Comparison of ENCODE assay signal across 9 cellular contexts in the genomic region with DNA sequence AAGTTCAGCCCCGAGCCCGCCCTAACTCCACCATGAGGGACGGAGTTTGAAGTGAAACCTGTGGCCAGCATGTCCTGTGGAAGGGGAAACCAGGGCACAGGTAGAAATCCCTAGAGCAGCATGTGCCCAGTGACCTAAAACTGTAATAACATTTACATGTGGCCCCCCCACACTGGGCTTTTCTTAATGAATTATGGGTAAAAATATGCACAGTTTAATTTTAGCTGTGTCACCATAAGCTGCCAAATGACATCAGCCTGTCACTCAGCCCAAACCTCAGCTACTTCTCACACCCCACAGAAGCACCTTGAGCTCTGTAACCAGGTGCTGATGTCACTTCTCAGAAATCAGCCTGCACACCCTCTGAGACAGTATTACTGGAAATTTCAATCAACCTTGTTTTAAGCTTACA. TPM values are rescaled to one million over a fixed set of nuclear protein-coding genes. Genes with fewer than 3 reads are reported as not detected.
DNase-seq lines count a peak whose midpoint lies in the region; ATAC-seq lines count a peak whose summit lies in the region.
"Had no signal": no experiment of that assay in that cellular context is flagged by ENCODE, and none has a peak within 500 bp of the region (broad histone marks: within the 10 kb centered on the region; RNA-seq: fewer than 3 reads in every experiment).

No MANE protein-coding gene starts in this region.

- no peak overlapping the region for H3K27ac Mint-ChIP-seq in T-cell
- H3K27ac Mint-ChIP-seq in activated naive CD8-positive, alpha-beta T cell treated with anti-CD3 and anti-CD28 coated beads, Interleukin-2, amount 50 U/mL, for 24 hours = no peak overlapping the region

- H3K4me3 Mint-ChIP-seq in T-cell = no peak overlapping the region
- H3K4me3 Mint-ChIP-seq in activated naive CD8-positive, alpha-beta T cell treated with anti-CD3 and anti-CD28 coated beads, Interleukin-2, amount 50 U/mL, for 24 hours = no peak overlapping the region

- POLR2A ChIA-PET in T-cell (lab: Charles Lee) = interaction anchor here (0.5 to 1.1 kb wide), 3 partner anchors 38 to 53 kb away, joined by 3 to 5 read pairs (median 3); no protein-coding TSS in a partner anchor

- peaks cover 1 to 3% (median 2%) of the 10 kb centered on the region in 3 donors for H3K9me3 Mint-ChIP-seq in T-cell
- H3K9me3 Mint-ChIP-seq in activated naive CD8-positive, alpha-beta T cell treated with anti-CD3 and anti-CD28 coated beads, Interleukin-2, amount 50 U/mL, for 24 hours = peaks cover 2% of the 10 kb centered on the region

- H3K4me1 Mint-ChIP-seq in T-cell = peaks cover 10 to 22% (median 18%) of the 10 kb centered on the region in 3 donors
- peaks cover 19% of the 10 kb centered on the region for H3K4me1 Mint-ChIP-seq in activated naive CD8-positive, alpha-beta T cell treated with anti-CD3 and anti-CD28 coated beads, Interleukin-2, amount 50 U/mL, for 24 hours

- peaks cover under 1% of the 10 kb centered on the region for H3K36me3 Mint-ChIP-seq in T-cell
- peaks cover 2% of the 10 kb centered on the region for H3K36me3 Mint-ChIP-seq in activated naive CD8-positive, alpha-beta T cell treated with anti-CD3 and anti-CD28 coated beads, Interleukin-2, amount 50 U/mL, for 24 hours (ENCODE audit: low read depth)

- H3K27me3 Mint-ChIP-seq in T-cell = peaks cover 0 to 16% of the 10 kb centered on the region in 2 donors
- peaks cover 15% of the 10 kb centered on the region for H3K27me3 Mint-ChIP-seq in activated naive CD8-positive, alpha-beta T cell treated with anti-CD3 and anti-CD28 coated beads, Interleukin-2, amount 50 U/mL, for 24 hours

- ATAC-seq in T-cell (replicated peaks in 1 of 4) (peak; percentile 67 to 82 (median 71)), GM19455 (IDR thresholded peaks at IDR 0.05; ENCODE audit: unreplicated experiment) (no peak)
- peak; percentile 80 for ATAC-seq in activated naive CD8-positive, alpha-beta T cell treated with anti-CD3 and anti-CD28 coated beads, Interleukin-2, amount 50 U/mL, for 24 hours

- CTCF ChIA-PET in T-cell (lab: Charles Lee) = interaction anchor here in 1 of 2 donors (0.9 to 1.0 kb wide), 2 partner anchors 36 to 304 kb away, joined by 11 to 12 read pairs; a partner anchor contains a TSS

- peak; percentile 44 for DNase-seq in DMS53 (lab: John Stamatoyannopoulos, UW)
- DNase-seq in DMS53 treated with DMSO at 0.1 percent for 48 hours (lab: John Stamatoyannopoulos, UW; ENCODE audit: unreplicated experiment) = no peak
- peak in 33 of 34 experiments; percentile 25 to 91 (median 77) for DNase-seq in T-cell
- peak; percentile 62 for DNase-seq in activated naive CD8-positive, alpha-beta T cell treated with anti-CD3 and anti-CD28 coated beads, Interleukin-2, amount 50 U/mL, for 24 hours
- DNase-seq in stimulated activated CD4-positive, alpha-beta T cell treated with anti-CD3 and anti-CD28 coated beads, TNF-alpha, amount 100 ng/mL, for 1 hour (ENCODE audit: low read depth in 3 of 3, low spot score in 1 of 3) = peak; percentile 46 to 57 (median 50)
- no peak for DNase-seq in SKM-1 treated with dmso at 0.1 percent for 144 hours (lab: John Stamatoyannopoulos, UW; ENCODE audit: unreplicated experiment)
- DNase-seq in A172 (ENCODE audit: low spot score) = no peak

RNA-seq across cellular contexts. Expression of a gene that starts 50.0 kb away (rescaled TPM):
- total RNA-seq in T-cell = 10 to 100 TPM; 10.4 to 19.2 (median 16.4) TPM
- total RNA-seq in A172 (2014; rRNA removed; shearing (Covaris generic)) = 21.2 and 22.3 TPM in 2 replicates

RNA-seq across cellular contexts. Expression of a gene that starts 51.3 kb away (rescaled TPM):
- 1 to 10 TPM; 1.5 to 4.2 (median 2.8) TPM for total RNA-seq in T-cell
- total RNA-seq in A172 (2014; rRNA removed; shearing (Covaris generic)) = 0.31 TPM in 1 of 2 replicates, not detected in the other
- total RNA-seq: epithelial cell of proximal tubule had no signal

Comparison
In these comparisons a context has a peak if more than half of its experiments do, and no peak if none do; other contexts are left out.
1. DNase-seq: peak in DMS53 (single experiment), T-cell (33 of 34), activated naive CD8-positive, alpha-beta T cell treated with anti-CD3 and anti-CD28 coated beads, Interleukin-2, amount 50 U/mL, for 24 hours (single experiment) and stimulated activated CD4-positive, alpha-beta T cell treated with anti-CD3 and anti-CD28 coated beads, TNF-alpha, amount 100 ng/mL, for 1 hour (3 of 3); none in DMS53 treated with DMSO at 0.1 percent for 48 hours (single experiment), SKM-1 treated with dmso at 0.1 percent for 144 hours (single experiment) and A172 (single experiment).